Comparison of ENCODE assay signal across 8 cellular contexts in the genomic region with DNA sequence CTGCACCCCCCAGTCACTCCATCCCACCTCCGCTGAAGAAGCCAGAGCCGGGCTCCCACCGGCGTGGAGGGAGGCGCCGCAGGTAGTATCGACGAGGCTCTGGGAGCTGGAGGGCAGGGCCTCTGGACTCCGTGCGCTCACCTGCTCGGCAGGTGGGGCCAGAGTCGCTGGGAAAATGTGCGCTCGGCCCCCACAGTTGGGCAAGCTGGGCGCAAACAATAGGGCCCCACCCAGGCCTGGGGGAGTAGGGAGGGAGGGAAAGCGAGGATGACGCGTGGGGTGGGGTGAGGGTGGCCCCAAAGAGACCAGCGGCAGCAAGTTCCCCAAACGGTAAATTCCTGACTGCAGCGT. TPM values are rescaled to one million over a fixed set of nuclear protein-coding genes. Genes with fewer than 3 reads are reported as not detected.
A peak's percentile ranks its signal among the peaks of the same experiment; 100 is the strongest.
DNase-seq lines count a peak whose midpoint lies in the region; ATAC-seq, FAIRE-seq and TF ChIP-seq lines count a peak whose summit lies in the region.

No MANE protein-coding gene starts in this region.

- 2% methylated on average over 20 of the region's 21 CpGs for WGBS in GM12878 (ENCODE audit: insufficient coverage, insufficient replicate concordance, low lambda C conversion rate, missing lambda C conversion rate)

- peak overlapping the region; percentile 61 for H3K4me3 ChIP-seq in AG04449 (ENCODE audit: low read depth, low read length)
- H3K4me3 ChIP-seq in GM12878, result peak overlapping the region; percentile 67; the same call in 1 of the 2 replicates
- peak overlapping the region; percentile 61 to 72 for H3K4me3 ChIP-seq in tibial artery

- TF ChIP-seq CTCF in AG04449 (IDR thresholded peaks at IDR 0.05; ENCODE audit: insufficient read depth, low read length, missing control alignments) (no peak), GM12878 (IDR thresholded peaks at IDR 0.05 in 2 of 3, conservative IDR thresholded peaks at IDR 0.05 in 1 of 3; ENCODE audit: control insufficient read depth in 2 of 3, extremely low read depth in 1 of 3, insufficient read depth in 1 of 3, low read depth in 3 of 3, low read length in 3 of 3) (no peak), tibial artery (IDR thresholded peaks at IDR 0.05) (no peak)

- FAIRE-seq in GM12878 (lab: Jason Lieb, UNC), result no peak

- TF ChIP-seq POLR2A in GM12878 (IDR thresholded peaks at IDR 0.05; ENCODE audit: low read depth, low read length), result no peak

- peaks cover 3% of the 10 kb centered on the region for H3K36me3 Mint-ChIP-seq in IgD-negative memory B cell

- H2AFZ ChIP-seq in GM12878 (ENCODE audit: control insufficient read depth, low read depth, low read length), result peak overlapping the region; percentile 15

- DNase-seq in AG04449 (ENCODE audit: low read depth, low spot score), result no peak
- DNase-seq in GM12878 (ENCODE audit: low read depth, low spot score), result no peak
- DNase-seq in left kidney (ENCODE audit: low read depth, low spot score), result peak; percentile 67
- DNase-seq in tibial artery, result no peak
- no peak for DNase-seq in stimulated activated CD4-positive, alpha-beta T cell treated with anti-CD3 and anti-CD28 coated beads, Interleukin-4, amount 100 ng/mL, for 4 hours
- no peak for DNase-seq in dermis blood vessel endothelial cell

- no TSS peak for BruUV-seq in GM12878 (replicated peaks; lab: Mats Ljungman, UMichigan)

- in situ Hi-C loops in GM12878 (cut with MboI), result no loop called here

- H3K4me1 Mint-ChIP-seq in IgD-negative memory B cell, result peaks cover 20 to 35% (median 21%) of the 10 kb centered on the region in 3 donors

- H4K20me1 ChIP-seq in GM12878 (ENCODE audit: control insufficient read depth, insufficient read depth), result no peaks in the 10 kb centered on the region

- H3K4me3 Mint-ChIP-seq in IgD-negative memory B cell, result peak overlapping the region; percentile 82 to 98 (median 92)

- ATAC-seq in GM12878, result no peak
- ATAC-seq in HG03469 (IDR thresholded peaks at IDR 0.05; ENCODE audit: unreplicated experiment), result no peak

- TF ChIP-seq EP300 in GM12878 (IDR thresholded peaks at IDR 0.05; ENCODE audit: borderline replicate concordance in 1 of 2, control insufficient read depth in 1 of 2, low read depth in 2 of 2, low read length in 2 of 2), result no peak

- RAD21 ChIA-PET in GM12878 (lab: Charles Lee; ENCODE audit: unreplicated experiment), result interaction anchor here (0.6 to 1.6 kb wide), 5 partner anchors 15 to 755 kb away, joined by 3 to 6 read pairs (median 3); partner anchors contain the start of gene ODAD4

- H3K27ac ChIP-seq in GM12878 (ENCODE audit: control insufficient read depth, insufficient read depth) (no peak overlapping the region), tibial artery (peak overlapping the region; percentile 68 to 72)

- H3K79me2 ChIP-seq in GM12878 (ENCODE audit: control insufficient read depth, insufficient read depth, low read length), result no peaks in the 10 kb centered on the region

- peaks cover 3% of the 10 kb centered on the region for H3K27me3 Mint-ChIP-seq in IgD-negative memory B cell

- H3K4me1 ChIP-seq in GM12878 (ENCODE audit: control insufficient read depth, insufficient read depth, low read length) (peaks cover 13% of the 10 kb centered on the region), tibial artery (peaks cover 0 to 47% (median 26%) of the 10 kb centered on the region in 4 donors)

- peak overlapping the region; percentile 71 for H3K4me2 ChIP-seq in GM12878 (ENCODE audit: control insufficient read depth, insufficient read depth)

- H3K36me3 ChIP-seq in GM12878 (ENCODE audit: control insufficient read depth in 2 of 2, insufficient read depth in 2 of 2, low read length in 1 of 2) (no peaks in the 10 kb centered on the region), tibial artery (no peaks in the 10 kb centered on the region)

- intact Hi-C loops in GM12878 (cut with micrococcal nuclease; ENCODE audit: unreplicated experiment) (no loop called here), tibial artery (cut with DNase I; ENCODE audit: low total_unique reads) (no loop called here)

- POLR2A ChIA-PET in AG04449 (lab: Yijun Ruan, JAX) (interaction anchor here (1.1 to 2.2 kb wide), 3 partner anchors 9 to 97 kb away, joined by 3 to 12 read pairs (median 4); partner anchors contain the start of gene EIF1), GM12878 (lab: Charles Lee) (interaction anchor here (0.7 to 1.5 kb wide), 3 partner anchors 12 to 96 kb away, joined by 3 to 8 read pairs (median 6); no protein-coding TSS in a partner anchor)

- no peak overlapping the region for H3K9ac ChIP-seq in GM12878 (ENCODE audit: control insufficient read depth, insufficient read depth, low read length)

- H3K9me3 ChIP-seq in GM12878 (replicated peaks; ENCODE audit: control insufficient read depth, insufficient read depth, low read length), result no peaks in the 10 kb centered on the region; the same call in 2 of the 3 replicates
- no peaks in the 10 kb centered on the region for H3K9me3 ChIP-seq in tibial artery

- CTCF ChIA-PET in AG04449 (lab: Yijun Ruan, JAX) (interaction anchor here (0.7 to 3.5 kb wide), 14 partner anchors 9 to 173 kb away, joined by 3 to 52 read pairs (median 6); no protein-coding TSS in a partner anchor), GM12878 (lab: Yijun Ruan, JAX) (interaction anchor here (0.6 to 2.0 kb wide), 6 partner anchors 13 to 1612 kb away, joined by 3 to 15 read pairs (median 4); no protein-coding TSS in a partner anchor)

- SMC1A ChIA-PET in GM12878 (lab: Charles Lee; ENCODE audit: uncharacterized antibody, unreplicated experiment), result interaction anchor here (1.3 to 2.0 kb wide), 3 partner anchors 15 to 76 kb away, joined by 3 to 8 read pairs (median 3); no protein-coding TSS in a partner anchor

- TF ChIP-seq RAD21 in GM12878 (IDR thresholded peaks at IDR 0.05; ENCODE audit: insufficient read depth, low read depth, low read length), result no peak

- H3K27me3 ChIP-seq in GM12878 (replicated peaks in 1 of 2; ENCODE audit: control insufficient read depth in 2 of 2, insufficient read depth in 2 of 2, low read length in 1 of 2) (peaks cover 0 to 6% of the 10 kb centered on the region in 2 experiments; a peak in 1 of 4 replicates), tibial artery (peaks cover 0 to 44% of the 10 kb centered on the region in 2 donors)

- H3K27ac Mint-ChIP-seq in IgD-negative memory B cell, result peak overlapping the region in 2 of 3 donors; percentile 31 to 89

- no peaks in the 10 kb centered on the region for H3K9me3 Mint-ChIP-seq in IgD-negative memory B cell

RNA-seq across cellular contexts. Expression of gene JUP, which starts 0.7 kb away (rescaled TPM):
- 72.0 TPM for polyA plus RNA-seq in IgD-negative memory B cell
- 55.8 and 58.1 TPM in 2 replicates for total RNA-seq in GM12878 (2013; cell fraction: nucleolus; rRNA removed)
- total RNA-seq in GM12878 (2014; rRNA removed), result 17.9 and 25.5 TPM in 2 replicates
- total RNA-seq in GM12878 (2014; rRNA removed; fragmentation: Illumina TruSeq; extraction: Trizol), result 5.3 and 7.3 TPM in 2 replicates
- 31.7 and 36.3 TPM in 2 replicates for total RNA-seq in GM12878 (2021)
- polyA plus RNA-seq in GM12878 (2011; ENCODE audit: low read depth), result 6.3 TPM
- 5.3 and 34.0 TPM in 2 replicates for polyA plus RNA-seq in GM12878 (2011; rRNA removed)
- polyA plus RNA-seq in GM12878 (2011; cell fraction: cytosol; rRNA removed), result 36.7 and 43.0 TPM in 2 replicates
- 36.4 and 67.7 TPM in 2 replicates for polyA plus RNA-seq in GM12878 (2011; cell fraction: nucleus; rRNA removed)
- 15.9 and 17.4 TPM in 2 replicates for polyA plus RNA-seq in GM12878 (2012)
- 3.8 and 11.4 TPM in 2 replicates for polyA plus RNA-seq in GM12878 (2014; fragmentation: Illumina TruSeq; extraction: Trizol)
- polyA plus RNA-seq in GM12878 (2014; fragmentation: Nextera tagmentation; extraction: Ambion mirVana), result 1 to 10 TPM; 1.5 to 2.9 TPM
- 14.5 and 20.4 TPM in 2 replicates for polyA plus RNA-seq in GM12878 (2014; rRNA removed)
- polyA plus RNA-seq in GM12878 (2016; fragmentation: Nextera tagmentation; extraction: Ambion mirVana), result 10 to 100 TPM; 10.9 to 11.8 TPM
- 31.9 and 39.4 TPM in 2 replicates for polyA minus RNA-seq in GM12878 (2011; rRNA and poly(A)+ RNA removed)
- polyA minus RNA-seq in GM12878 (2011; cell fraction: cytosol; rRNA and poly(A)+ RNA removed), result 33.7 and 37.0 TPM in 2 replicates
- polyA minus RNA-seq in GM12878 (2011; cell fraction: nucleus; rRNA and poly(A)+ RNA removed), result 17.8 and 23.9 TPM in 2 replicates
- 416 and 862 TPM in 2 replicates for total RNA-seq in dermis blood vessel endothelial cell

RNA-seq across cellular contexts. Expression of gene P3H4, which starts 25.9 kb away (rescaled TPM):
- 1.5 TPM for polyA plus RNA-seq in IgD-negative memory B cell
- total RNA-seq in GM12878 (2013; cell fraction: nucleolus; rRNA removed), result 3.0 and 4.0 TPM in 2 replicates
- total RNA-seq in GM12878 (2014; rRNA removed), result 0.85 and 1.9 TPM in 2 replicates
- 0.46 and 0.54 TPM in 2 replicates for total RNA-seq in GM12878 (2014; rRNA removed; fragmentation: Illumina TruSeq; extraction: Trizol)
- total RNA-seq in GM12878 (2021), result 1.1 and 1.5 TPM in 2 replicates
- polyA plus RNA-seq in GM12878 (2011; ENCODE audit: low read depth), result not detected
- polyA plus RNA-seq in GM12878 (2011; rRNA removed), result 0.29 and 0.64 TPM in 2 replicates
- polyA plus RNA-seq in GM12878 (2011; cell fraction: cytosol; rRNA removed), result 0.84 and 1.3 TPM in 2 replicates
- 0.89 and 1.3 TPM in 2 replicates for polyA plus RNA-seq in GM12878 (2011; cell fraction: nucleus; rRNA removed)
- 0.35 and 0.39 TPM in 2 replicates for polyA plus RNA-seq in GM12878 (2012)
- 0.32 TPM in 1 of 2 replicates, not detected in the other for polyA plus RNA-seq in GM12878 (2014; fragmentation: Illumina TruSeq; extraction: Trizol)
- polyA plus RNA-seq in GM12878 (2014; fragmentation: Nextera tagmentation; extraction: Ambion mirVana), result under 1 TPM in 1 of 2 experiments, not detected in 1; 0.37 TPM
- 0.55 and 1.2 TPM in 2 replicates for polyA plus RNA-seq in GM12878 (2014; rRNA removed)
- polyA plus RNA-seq in GM12878 (2016; fragmentation: Nextera tagmentation; extraction: Ambion mirVana), result 1 to 10 TPM in 1 of 2 experiments, under 1 TPM in 1; 0.81 to 1.0 TPM
- 0.59 and 1.5 TPM in 2 replicates for polyA minus RNA-seq in GM12878 (2011; rRNA and poly(A)+ RNA removed)
- 1.8 and 2.0 TPM in 2 replicates for polyA minus RNA-seq in GM12878 (2011; cell fraction: cytosol; rRNA and poly(A)+ RNA removed)
- 0.73 and 2.3 TPM in 2 replicates for polyA minus RNA-seq in GM12878 (2011; cell fraction: nucleus; rRNA and poly(A)+ RNA removed)
- total RNA-seq in dermis blood vessel endothelial cell, result 65.4 and 79.3 TPM in 2 replicates

RNA-seq across cellular contexts. Expression of gene FKBP10, which starts 27.0 kb away (rescaled TPM):
- polyA plus RNA-seq in IgD-negative memory B cell, result not detected
- total RNA-seq in GM12878 (2013; cell fraction: nucleolus; rRNA removed), result 7.9 and 9.6 TPM in 2 replicates
- total RNA-seq in GM12878 (2014; rRNA removed), result 1.8 and 2.1 TPM in 2 replicates
- 1.5 and 1.6 TPM in 2 replicates for total RNA-seq in GM12878 (2014; rRNA removed; fragmentation: Illumina TruSeq; extraction: Trizol)
- total RNA-seq in GM12878 (2021), result 3.8 and 4.2 TPM in 2 replicates
- 0.25 TPM for polyA plus RNA-seq in GM12878 (2011; ENCODE audit: low read depth)
- 1.6 and 2.9 TPM in 2 replicates for polyA plus RNA-seq in GM12878 (2011; rRNA removed)
- 3.6 and 4.6 TPM in 2 replicates for polyA plus RNA-seq in GM12878 (2011; cell fraction: cytosol; rRNA removed)
- 19.5 and 31.0 TPM in 2 replicates for polyA plus RNA-seq in GM12878 (2011; cell fraction: nucleus; rRNA removed)
- 1.5 and 1.8 TPM in 2 replicates for polyA plus RNA-seq in GM12878 (2012)
- polyA plus RNA-seq in GM12878 (2014; fragmentation: Illumina TruSeq; extraction: Trizol), result 2.6 and 3.4 TPM in 2 replicates
- under 1 TPM; 0.02 to 0.08 TPM for polyA plus RNA-seq in GM12878 (2014; fragmentation: Nextera tagmentation; extraction: Ambion mirVana)
- 4.7 and 5.2 TPM in 2 replicates for polyA plus RNA-seq in GM12878 (2014; rRNA removed)
- polyA plus RNA-seq in GM12878 (2016; fragmentation: Nextera tagmentation; extraction: Ambion mirVana), result under 1 TPM; 0.18 to 0.71 TPM
- 1.0 and 1.9 TPM in 2 replicates for polyA minus RNA-seq in GM12878 (2011; rRNA and poly(A)+ RNA removed)
- 2.7 and 2.8 TPM in 2 replicates for polyA minus RNA-seq in GM12878 (2011; cell fraction: cytosol; rRNA and poly(A)+ RNA removed)
- polyA minus RNA-seq in GM12878 (2011; cell fraction: nucleus; rRNA and poly(A)+ RNA removed), result 3.4 and 5.0 TPM in 2 replicates
- 186 and 244 TPM in 2 replicates for total RNA-seq in dermis blood vessel endothelial cell

RNA-seq across cellular contexts. Expression of gene NT5C3B, which starts 50.2 kb away (rescaled TPM):
- polyA plus RNA-seq in IgD-negative memory B cell (50.1 TPM), GM12878 (2011; rRNA removed) (64.6 and 74.1 TPM in 2 replicates), GM12878 (2014; fragmentation: Illumina TruSeq; extraction: Trizol) (48.0 and 54.4 TPM in 2 replicates), GM12878 (2014; fragmentation: Nextera tagmentation; extraction: Ambion mirVana) (1 to 10 TPM in 1 of 2 experiments, under 1 TPM in 1; 0.52 to 6.6 TPM), GM12878 (2014; rRNA removed) (49.0 and 53.9 TPM in 2 replicates), GM12878 (2016; fragmentation: Nextera tagmentation; extraction: Ambion mirVana) (10 to 100 TPM; 38.1 to 40.7 TPM)
- total RNA-seq in GM12878 (2013; cell fraction: nucleolus; rRNA removed), result 32.6 and 34.5 TPM in 2 replicates
- total RNA-seq in GM12878 (2014; rRNA removed) (41.2 and 51.3 TPM in 2 replicates), GM12878 (2014; rRNA removed; fragmentation: Illumina TruSeq; extraction: Trizol) (38.6 and 38.8 TPM in 2 replicates), GM12878 (2021) (38.7 and 41.2 TPM in 2 replicates), dermis blood vessel endothelial cell (53.0 and 102 TPM in 2 replicates)
- polyA plus RNA-seq in GM12878 (2011; ENCODE audit: low read depth), result 19.5 TPM
- polyA plus RNA-seq in GM12878 (2011; cell fraction: cytosol; rRNA removed), result 46.8 and 48.1 TPM in 2 replicates
- polyA plus RNA-seq in GM12878 (2011; cell fraction: nucleus; rRNA removed), result 54.1 and 66.4 TPM in 2 replicates
- 29.5 and 34.1 TPM in 2 replicates for polyA plus RNA-seq in GM12878 (2012)
- 27.9 and 36.4 TPM in 2 replicates for polyA minus RNA-seq in GM12878 (2011; rRNA and poly(A)+ RNA removed)
- 5.2 and 9.6 TPM in 2 replicates for polyA minus RNA-seq in GM12878 (2011; cell fraction: cytosol; rRNA and poly(A)+ RNA removed)
- polyA minus RNA-seq in GM12878 (2011; cell fraction: nucleus; rRNA and poly(A)+ RNA removed), result 24.1 and 26.6 TPM in 2 replicates

RNA-seq across cellular contexts. Expression of gene HAP1, which starts 51.4 kb away (rescaled TPM):
- polyA plus RNA-seq in IgD-negative memory B cell, result not detected
- not detected in 2 replicates for total RNA-seq in GM12878 (2013; cell fraction: nucleolus; rRNA removed)
- total RNA-seq in GM12878 (2014; rRNA removed), result not detected in 2 replicates
- not detected in 2 replicates for total RNA-seq in GM12878 (2014; rRNA removed; fragmentation: Illumina TruSeq; extraction: Trizol)
- not detected in 2 replicates for total RNA-seq in GM12878 (2021)
- polyA plus RNA-seq in GM12878 (2011; ENCODE audit: low read depth), result not detected
- not detected in 2 replicates for polyA plus RNA-seq in GM12878 (2011; rRNA removed)
- polyA plus RNA-seq in GM12878 (2011; cell fraction: cytosol; rRNA removed), result not detected in 2 replicates
- polyA plus RNA-seq in GM12878 (2011; cell fraction: nucleus; rRNA removed), result 0.03 and 0.04 TPM in 2 replicates
- 0.11 TPM in 1 of 2 replicates, not detected in the other for polyA plus RNA-seq in GM12878 (2012)
- polyA plus RNA-seq in GM12878 (2014; fragmentation: Illumina TruSeq; extraction: Trizol), result not detected in 2 replicates
- not detected for polyA plus RNA-seq in GM12878 (2014; fragmentation: Nextera tagmentation; extraction: Ambion mirVana)
- not detected in 2 replicates for polyA plus RNA-seq in GM12878 (2014; rRNA removed)
- not detected for polyA plus RNA-seq in GM12878 (2016; fragmentation: Nextera tagmentation; extraction: Ambion mirVana)
- 0.07 TPM in 1 of 2 replicates, not detected in the other for polyA minus RNA-seq in GM12878 (2011; rRNA and poly(A)+ RNA removed)
- not detected in 2 replicates for polyA minus RNA-seq in GM12878 (2011; cell fraction: cytosol; rRNA and poly(A)+ RNA removed)
- not detected in 2 replicates for polyA minus RNA-seq in GM12878 (2011; cell fraction: nucleus; rRNA and poly(A)+ RNA removed)
- 0.23 and 0.68 TPM in 2 replicates for total RNA-seq in dermis blood vessel endothelial cell

Comparison
In these comparisons a context has a peak if more than half of its experiments do, and no peak if none do; other contexts are left out.
1. RNA of gene P3H4, which starts 25.9 kb away (total RNA-seq): 65.4 to 79.3 TPM in dermis blood vessel endothelial cell; 0.46 to 4.0 TPM in GM12878; every median in the first group is over 10 times any median in the second.
2. RNA of gene FKBP10, which starts 27.0 kb away (total RNA-seq): 186 to 244 TPM in dermis blood vessel endothelial cell; 1.5 to 9.6 TPM in GM12878; every median in the first group is over 10 times any median in the second.
3. Peak in every context shown above with its lines, with median percentiles within 50 percentile points of each other: H3K4me3 ChIP-seq.